Comparison of ENCODE assay signal across 1 cellular context in the genomic region with DNA sequence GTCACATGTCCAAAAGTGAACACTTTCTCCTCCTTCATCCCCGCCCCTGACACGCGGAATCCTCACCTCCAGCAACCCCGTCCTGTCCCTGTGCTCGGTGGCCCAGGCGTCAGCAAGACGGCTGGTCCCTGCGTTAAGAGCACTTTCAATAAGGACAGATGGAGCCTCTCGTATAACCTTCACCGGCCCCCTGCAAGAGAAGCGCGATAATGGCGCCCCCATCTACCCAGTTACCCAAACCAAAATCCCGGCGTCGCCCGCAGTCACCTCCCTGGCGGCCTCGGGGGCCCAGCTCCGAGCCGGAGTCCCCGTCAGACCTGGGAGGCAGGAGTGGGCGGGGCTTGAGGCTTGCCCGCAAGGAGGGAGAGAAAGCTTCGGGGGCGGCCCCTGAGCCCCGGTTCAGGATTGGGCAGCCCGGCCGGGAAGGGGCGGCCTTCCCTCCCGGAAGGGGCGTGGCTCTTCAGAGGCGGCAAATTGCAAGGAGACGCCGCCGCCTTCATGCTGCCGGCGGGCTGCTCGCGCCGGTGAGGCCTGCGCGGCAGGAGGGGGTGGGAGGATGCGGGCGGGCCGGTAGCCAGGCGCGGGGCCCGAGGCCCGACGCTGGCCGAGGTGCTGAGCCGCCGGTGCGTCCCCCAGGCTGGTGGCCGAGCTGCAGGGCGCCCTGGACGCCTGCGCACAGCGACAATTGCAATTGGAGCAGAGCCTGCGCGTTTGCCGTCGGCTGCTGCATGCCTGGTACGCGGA.
TF ChIP-seq lines count a peak whose summit lies in the region.

A gene with protein sequence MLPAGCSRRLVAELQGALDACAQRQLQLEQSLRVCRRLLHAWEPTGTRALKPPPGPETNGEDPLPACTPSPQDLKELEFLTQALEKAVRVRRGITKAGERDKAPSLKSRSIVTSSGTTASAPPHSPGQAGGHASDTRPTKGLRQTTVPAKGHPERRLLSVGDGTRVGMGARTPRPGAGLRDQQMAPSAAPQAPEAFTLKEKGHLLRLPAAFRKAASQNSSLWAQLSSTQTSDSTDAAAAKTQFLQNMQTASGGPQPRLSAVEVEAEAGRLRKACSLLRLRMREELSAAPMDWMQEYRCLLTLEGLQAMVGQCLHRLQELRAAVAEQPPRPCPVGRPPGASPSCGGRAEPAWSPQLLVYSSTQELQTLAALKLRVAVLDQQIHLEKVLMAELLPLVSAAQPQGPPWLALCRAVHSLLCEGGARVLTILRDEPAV (plus strand): TSS at position 463 of the 744 bp plus-strand sequence. CDS start 36 bp downstream, at position 499.

TF ChIP-seq in K562, 482 proteins besides CTCF, POLR2A, EP300 and RAD21 (continued from another document):
- TF ChIP-seq, protein P1, sequence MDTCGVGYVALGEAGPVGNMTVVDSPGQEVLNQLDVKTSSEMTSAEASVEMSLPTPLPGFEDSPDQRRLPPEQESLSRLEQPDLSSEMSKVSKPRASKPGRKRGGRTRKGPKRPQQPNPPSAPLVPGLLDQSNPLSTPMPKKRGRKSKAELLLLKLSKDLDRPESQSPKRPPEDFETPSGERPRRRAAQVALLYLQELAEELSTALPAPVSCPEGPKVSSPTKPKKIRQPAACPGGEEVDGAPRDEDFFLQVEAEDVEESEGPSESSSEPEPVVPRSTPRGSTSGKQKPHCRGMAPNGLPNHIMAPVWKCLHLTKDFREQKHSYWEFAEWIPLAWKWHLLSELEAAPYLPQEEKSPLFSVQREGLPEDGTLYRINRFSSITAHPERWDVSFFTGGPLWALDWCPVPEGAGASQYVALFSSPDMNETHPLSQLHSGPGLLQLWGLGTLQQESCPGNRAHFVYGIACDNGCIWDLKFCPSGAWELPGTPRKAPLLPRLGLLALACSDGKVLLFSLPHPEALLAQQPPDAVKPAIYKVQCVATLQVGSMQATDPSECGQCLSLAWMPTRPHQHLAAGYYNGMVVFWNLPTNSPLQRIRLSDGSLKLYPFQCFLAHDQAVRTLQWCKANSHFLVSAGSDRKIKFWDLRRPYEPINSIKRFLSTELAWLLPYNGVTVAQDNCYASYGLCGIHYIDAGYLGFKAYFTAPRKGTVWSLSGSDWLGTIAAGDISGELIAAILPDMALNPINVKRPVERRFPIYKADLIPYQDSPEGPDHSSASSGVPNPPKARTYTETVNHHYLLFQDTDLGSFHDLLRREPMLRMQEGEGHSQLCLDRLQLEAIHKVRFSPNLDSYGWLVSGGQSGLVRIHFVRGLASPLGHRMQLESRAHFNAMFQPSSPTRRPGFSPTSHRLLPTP (IDR thresholded peaks at IDR 0.05; ENCODE audit: borderline replicate concordance, extremely low read depth, insufficient read length) = no peak
- TF ChIP-seq CEBPB (tag; IDR thresholded peaks at IDR 0.05) (no peak), KDM2B (CRISPR knock-in tag; IDR thresholded peaks at IDR 0.05) (no peak), NR2C2 (CRISPR knock-in tag; IDR thresholded peaks at IDR 0.05) (no peak), NR2C2 (tag; IDR thresholded peaks at IDR 0.05) (no peak), ZNF707 (CRISPR knock-in tag; conservative IDR thresholded peaks at IDR 0.05) (no peak), BMI1 (IDR thresholded peaks at IDR 0.05; ENCODE audit: low read length) (no peak)
